ENCODE assay signal across 14 cellular contexts in the genomic region with DNA sequence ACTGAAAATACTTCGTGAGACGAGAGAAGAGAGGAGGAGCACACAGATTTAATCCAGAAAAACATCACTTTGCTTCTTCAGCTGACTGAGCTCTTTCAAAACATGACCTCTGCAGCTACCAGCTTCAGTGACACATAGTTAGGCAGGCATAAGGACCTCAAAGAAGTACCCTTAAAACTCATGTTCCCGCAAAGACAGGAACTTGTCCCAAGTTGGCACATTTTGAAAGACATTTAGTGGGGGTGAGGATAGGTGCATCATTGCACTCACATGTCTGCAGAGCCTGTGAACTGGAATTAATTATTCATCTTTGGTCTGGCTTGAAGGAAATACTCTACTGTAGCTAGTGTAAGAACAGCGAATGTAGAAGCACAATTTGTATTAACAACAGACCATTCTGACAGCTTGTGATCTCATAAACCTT.
DNase-seq lines count a peak whose midpoint lies in the region; ATAC-seq and TF ChIP-seq lines count a peak whose summit lies in the region.
"Had no signal": no experiment of that assay in that cellular context is flagged by ENCODE, and none has a peak within 500 bp of the region (broad histone marks: within the 10 kb centered on the region; RNA-seq: fewer than 3 reads in every experiment).

No MANE protein-coding gene starts in this region.

- H4K20me1 ChIP-seq in DOHH2 (ENCODE audit: control insufficient read depth, insufficient read depth, low read depth, low read length) (no peaks in the 10 kb centered on the region), PC-3 (ENCODE audit: low read length) (no peaks in the 10 kb centered on the region), fibroblast of lung (ENCODE audit: control insufficient read depth, extremely low read depth, insufficient read depth, low read length) (no peaks in the 10 kb centered on the region)

- peaks cover 2% of the 10 kb centered on the region; the same call in 1 of the 2 replicates for H3F3A ChIP-seq in DOHH2 (ENCODE audit: control insufficient read depth, insufficient read depth)
- no peaks in the 10 kb centered on the region for H3F3A ChIP-seq in PC-3 (ENCODE audit: low read length, unreplicated experiment)

- H3K36me3 ChIP-seq in DOHH2 (ENCODE audit: control insufficient read depth, low read length), result peaks cover 3% of the 10 kb centered on the region; the same call in 1 of the 2 replicates
- no peaks in the 10 kb centered on the region for H3K36me3 ChIP-seq in PC-3 (ENCODE audit: low read depth, low read length)
- no peaks in the 10 kb centered on the region for H3K36me3 ChIP-seq in fibroblast of lung (ENCODE audit: control insufficient read depth, insufficient read depth, low read length)
- H3K36me3 ChIP-seq: HAP-1 had no signal

- peak overlapping the region; percentile 50; the same call in 1 of the 2 replicates for H3K9ac ChIP-seq in PC-3 (ENCODE audit: low read length)
- H3K9ac ChIP-seq in fibroblast of lung (ENCODE audit: insufficient read depth, low read length), result no peak overlapping the region

- H3K4me2 ChIP-seq in DOHH2 (ENCODE audit: low read length), result peak overlapping the region; percentile 96
- peak overlapping the region; percentile 95 for H3K4me2 ChIP-seq in PC-3 (ENCODE audit: low read length)
- H3K4me2 ChIP-seq in fibroblast of lung (ENCODE audit: extremely low read depth, insufficient read depth, low read length), result peak overlapping the region; percentile 93

- H3K9me3 ChIP-seq in DOHH2 (ENCODE audit: control insufficient read depth, insufficient read depth, low read length) (no peaks in the 10 kb centered on the region), PC-3 (ENCODE audit: low read length) (no peaks in the 10 kb centered on the region), fibroblast of lung (ENCODE audit: control insufficient read depth, insufficient read depth, low read depth, low read length) (no peaks in the 10 kb centered on the region)
- H3K9me3 ChIP-seq: HAP-1 had no signal

- H3K4me1 ChIP-seq in DOHH2 (ENCODE audit: control insufficient read depth, low read length) (peaks cover 30% of the 10 kb centered on the region), PC-3 (ENCODE audit: insufficient read depth, low read length) (peaks cover 49% of the 10 kb centered on the region), fibroblast of lung (ENCODE audit: control insufficient read depth, extremely low read depth, insufficient read depth, low read length) (peaks cover 5% of the 10 kb centered on the region)
- H3K4me1 ChIP-seq: HAP-1 had no signal

- H3K9me2 ChIP-seq in DOHH2 (replicated peaks; ENCODE audit: control insufficient read depth, low read length) (no peaks in the 10 kb centered on the region), PC-3 (replicated peaks; ENCODE audit: low read length) (no peaks in the 10 kb centered on the region)

- no peak for TF ChIP-seq CTCF in DOHH2 (IDR thresholded peaks at IDR 0.05; ENCODE audit: low read depth, low read length, poor library complexity, severe bottlenecking)
- no peak for TF ChIP-seq CTCF in PC-3 (conservative IDR thresholded peaks at IDR 0.05; ENCODE audit: low read depth, low read length)
- TF ChIP-seq CTCF in fibroblast of lung (conservative IDR thresholded peaks at IDR 0.05 in 1 of 2, IDR thresholded peaks at IDR 0.05 in 1 of 2; ENCODE audit: low read depth in 1 of 2, low read length in 2 of 2), result no peak

- H3K4me3 ChIP-seq in DOHH2 (ENCODE audit: low read length) (peak overlapping the region; percentile 69), PC-3 (ENCODE audit: low read length) (peak overlapping the region; percentile 73), fibroblast of lung (replicated peaks in 1 of 4; ENCODE audit: control extremely low read depth in 1 of 4, insufficient read depth in 1 of 4, low read depth in 3 of 4, low read length in 4 of 4) (peak overlapping the region; percentile 38 to 73 (median 42))
- H3K4me3 ChIP-seq: HAP-1 had no signal

- H3K79me2 ChIP-seq in DOHH2 (ENCODE audit: control insufficient read depth, low read length), result peaks cover 5% of the 10 kb centered on the region; the same call in 1 of the 2 replicates
- no peaks in the 10 kb centered on the region for H3K79me2 ChIP-seq in PC-3 (ENCODE audit: low read length)
- H3K79me2 ChIP-seq in fibroblast of lung (ENCODE audit: control insufficient read depth, insufficient read depth, low read length), result no peaks in the 10 kb centered on the region

- CTCF ChIA-PET in PC-3 (lab: Charles Lee), result no interaction called here

- no TSS peak for BruUV-seq in PC-3 (replicated peaks; lab: Mats Ljungman, UMichigan)

- intact Hi-C loops in PC-3 (cut with micrococcal nuclease), result no loop called here
- intact Hi-C loops in posterior vena cava (cut with DNase I), result no loop called here

- POLR2A ChIA-PET in PC-3 (lab: Charles Lee; ENCODE audit: unreplicated experiment), result interaction anchor here (0.7 kb wide), 1 partner anchor 19 kb away, joined by 3 read pairs; no protein-coding TSS in a partner anchor

- no peak for DNase-seq in PC-3
- DNase-seq in fibroblast of lung (ENCODE audit: low read depth in 2 of 2), result peak in 1 of 2 donors; percentile 49
- peak; percentile 63 for DNase-seq in pons (ENCODE audit: low spot score)
- no peak for DNase-seq in posterior vena cava (ENCODE audit: low spot score)
- no peak for DNase-seq in NCI-H2227 (lab: John Stamatoyannopoulos, UW; ENCODE audit: unreplicated experiment)
- DNase-seq in stimulated activated CD4-positive, alpha-beta T cell treated with anti-CD3 and anti-CD28 coated beads, Interleukin-4, amount 100 ng/mL, for 24 hours, result no peak
- DNase-seq: activated gamma-delta T cell, COR-L47, erythroblast, NCI-H446, T-helper 9 cell had no signal

- H3K27ac ChIP-seq in DOHH2 (ENCODE audit: low read depth, low read length), result peak overlapping the region; percentile 49
- H3K27ac ChIP-seq in PC-3 (ENCODE audit: low read length), result no peak overlapping the region
- peak overlapping the region; percentile 3 for H3K27ac ChIP-seq in fibroblast of lung (ENCODE audit: insufficient read depth, low read length)

- H3K27me3 ChIP-seq in DOHH2 (ENCODE audit: control insufficient read depth, low read length) (no peaks in the 10 kb centered on the region), PC-3 (ENCODE audit: low read length) (no peaks in the 10 kb centered on the region), fibroblast of lung (ENCODE audit: control insufficient read depth, insufficient read depth, low read length) (no peaks in the 10 kb centered on the region)

- H2AFZ ChIP-seq in PC-3 (ENCODE audit: low read length) (peak overlapping the region; percentile 47), fibroblast of lung (ENCODE audit: low read length) (peak overlapping the region; percentile 64)

- ATAC-seq in PC-3 (peak; percentile 26), GM19351 (IDR thresholded peaks at IDR 0.05; ENCODE audit: unreplicated experiment) (no peak)
